Comparison of ENCODE assay signal across 6 cellular contexts in genomic region chr12:32603071-32603470, GRCh38.
"Had no signal": no experiment of that assay in that cellular context is flagged by ENCODE, and none has a peak within 500 bp of the region (broad histone marks: within the 10 kb centered on the region; RNA-seq: fewer than 3 reads in every experiment).

No MANE protein-coding gene starts in this region.

- FAIRE-seq: GM12878, GM12891, GM18507, GM19239 had no signal

- H3K4me3 ChIP-seq: GM12878 had no signal

- DNase-seq: GDM1, GF-D8 had no signal
